8 cellular contexts compared by ENCODE assay signal in genomic region chr22:36644333-36644757, GRCh38. TPM values are rescaled to one million over a fixed set of nuclear protein-coding genes. Genes with fewer than 3 reads are reported as not detected.
DNase-seq lines count a peak whose midpoint lies in the region; ATAC-seq, FAIRE-seq and TF ChIP-seq lines count a peak whose summit lies in the region.

No MANE protein-coding gene starts in this region.

- no peak overlapping the region for H3K27ac Mint-ChIP-seq in H9

- H4K5ac ChIP-seq in H9 (ENCODE audit: insufficient read length, low read depth, low read length) = no peak overlapping the region

- no peaks in the 10 kb centered on the region for H3K23me2 ChIP-seq in H9 (ENCODE audit: insufficient read length, low read depth, low read length, poor library complexity, severe bottlenecking)

- H3K4me3 ChIP-seq in A549 (no peak overlapping the region), thyroid gland (replicated peaks in 1 of 3) (no peak overlapping the region)

- no peak overlapping the region for H2BK20ac ChIP-seq in H9 (ENCODE audit: low read depth, low read length, poor library complexity, severe bottlenecking)

- H3K4ac ChIP-seq in H9 (ENCODE audit: low read depth, low read length) = no peak overlapping the region

- H3K36me3 ChIP-seq in thyroid gland = no peaks in the 10 kb centered on the region

- TF ChIP-seq CTCF in A549 (IDR thresholded peaks at IDR 0.05) = no peak
- TF ChIP-seq CTCF in H9 (conservative IDR thresholded peaks at IDR 0.05) = no peak
- no peak for TF ChIP-seq CTCF in thyroid gland (IDR thresholded peaks at IDR 0.05)
- no peak for TF ChIP-seq CTCF in D721Med (IDR thresholded peaks at IDR 0.05; ENCODE audit: insufficient read depth, missing control alignments)

- H3K27me3 ChIP-seq in H9 (ENCODE audit: insufficient read depth, low read length) (no peaks in the 10 kb centered on the region), thyroid gland (no peaks in the 10 kb centered on the region)

- H2BK120ac ChIP-seq in H9 (ENCODE audit: low read depth, low read length, poor library complexity, severe bottlenecking) = no peak overlapping the region

- no peak overlapping the region for H2BK5ac ChIP-seq in H9 (ENCODE audit: insufficient read length, low read length)

- H2BK15ac ChIP-seq in H9 (ENCODE audit: low read depth, low read length) = no peak overlapping the region

- H3K18ac ChIP-seq in H9 (ENCODE audit: insufficient read length, low read depth, low read length) = no peak overlapping the region

- H3K79me1 ChIP-seq in H9 (ENCODE audit: insufficient read depth, low read depth, low read length, poor library complexity, severe bottlenecking) = no peaks in the 10 kb centered on the region

- H3K4me2 ChIP-seq in A549 = no peak overlapping the region
- no peak overlapping the region for H3K4me2 ChIP-seq in H9 (ENCODE audit: insufficient read depth, insufficient read length, low read length)

- H2AFZ ChIP-seq in H9 (ENCODE audit: low read length) = no peak overlapping the region

- H3K27ac ChIP-seq in A549 (no peak overlapping the region), H9 (ENCODE audit: insufficient read length, low read depth, low read length) (no peak overlapping the region), thyroid gland (no peak overlapping the region)

- H2AK5ac ChIP-seq in H9 (ENCODE audit: insufficient read length, low read length) = no peak overlapping the region

- 2% methylated on average over 3 of the region's 3 CpGs for WGBS in A549 (ENCODE audit: missing lambda C conversion rate)
- no CpG with 5 or more reads among the region's 3 CpGs for WGBS in H9 (ENCODE audit: extremely low coverage, insufficient read length, low lambda C conversion rate)
- 10 to 18% methylated on average over 3 of the region's 3 CpGs for WGBS in thyroid gland, 2 donors

- H3K36me3 Mint-ChIP-seq in H9 (ENCODE audit: insufficient read depth in 1 of 3, low read depth in 3 of 3) = no peaks in the 10 kb centered on the region

- POLR2A ChIA-PET in A549 (lab: Yijun Ruan, JAX) = no interaction called here

- H4K8ac ChIP-seq in H9 (replicated peaks; ENCODE audit: insufficient read length, low read depth, low read length) = no peak overlapping the region

- H3K14ac ChIP-seq in H9 (ENCODE audit: insufficient read depth, low read length) = no peak overlapping the region

- no peak overlapping the region for H2BK12ac ChIP-seq in H9 (ENCODE audit: insufficient read length, low read depth, low read length)

- intact Hi-C loops in thyroid gland (cut with DNase I) = no loop called here

- no peak for TF ChIP-seq RAD21 in A549 (conservative IDR thresholded peaks at IDR 0.05 in 1 of 2, IDR thresholded peaks at IDR 0.05 in 1 of 2)

- FAIRE-seq in A549 (lab: Jason Lieb, UNC) = no peak
- no peak for FAIRE-seq in D721Med (lab: Jason Lieb, UNC)

- no peak overlapping the region for H3K23ac ChIP-seq in H9 (ENCODE audit: insufficient read length, low read depth, low read length)

- H3K4me1 ChIP-seq in A549 (no peaks in the 10 kb centered on the region), H9 (ENCODE audit: insufficient read depth, low read length) (no peaks in the 10 kb centered on the region), thyroid gland (no peaks in the 10 kb centered on the region)

- no peaks in the 10 kb centered on the region for H4K20me1 ChIP-seq in H9 (ENCODE audit: control insufficient read depth, insufficient read depth, insufficient read length)

- ATAC-seq in A549 = peak; percentile 53 to 72; a peak in 5 of 6 replicates
- no peak for ATAC-seq in GM19463 (IDR thresholded peaks at IDR 0.05; ENCODE audit: unreplicated experiment)

- no peak for TF ChIP-seq EP300 in A549 (IDR thresholded peaks at IDR 0.05)

- CTCF ChIA-PET in A549 (lab: Yijun Ruan, JAX) = no interaction called here

- H3K4me3 Mint-ChIP-seq in H9 = no peak overlapping the region

- H3K56ac ChIP-seq in H9 (ENCODE audit: insufficient read length, low read depth, low read length) = no peak overlapping the region

- H3K4me1 Mint-ChIP-seq in H9 = peaks cover 4 to 8% of the 10 kb centered on the region in 2 experiments; a peak in 3 of 4 replicates

- no peak for TF ChIP-seq POLR2A in A549 (IDR thresholded peaks at IDR 0.05; ENCODE audit: low read length)
- no peak for TF ChIP-seq POLR2A in thyroid gland (IDR thresholded peaks at IDR 0.05)

- no peaks in the 10 kb centered on the region; a peak in 1 of 5 replicates for H3K9me3 Mint-ChIP-seq in H9

- no peak overlapping the region for H4K91ac ChIP-seq in H9 (ENCODE audit: insufficient read length, low read depth, low read length)

- H3T11ph ChIP-seq in H9 (ENCODE audit: low read length) = no peak overlapping the region

- H3K9ac ChIP-seq in H9 (ENCODE audit: extremely low read depth, insufficient read length, low read length) = no peak overlapping the region

- DNase-seq in A549 (ENCODE audit: low read depth in 1 of 2, low spot score in 1 of 2) = peak; percentile 20 to 69
- peak; percentile 69 for DNase-seq in H9
- DNase-seq in SW480 (ENCODE audit: low spot score) = peak; percentile 66
- DNase-seq in foreskin melanocyte = peak; percentile 56
- peak; percentile 51 to 60 for DNase-seq in thyroid gland
- DNase-seq in occipital lobe (lab: John Stamatoyannopoulos, UW) = no peak
- no peak for DNase-seq in D721Med (ENCODE audit: insufficient read length, low spot score)

- H3K9me3 ChIP-seq in A549 (no peaks in the 10 kb centered on the region), H9 (ENCODE audit: control insufficient read depth, low read depth, low read length) (no peaks in the 10 kb centered on the region), thyroid gland (no peaks in the 10 kb centered on the region)

- H3K27me3 Mint-ChIP-seq in H9 (ENCODE audit: low read depth) = peaks cover 58% of the 10 kb centered on the region

- H3K79me2 ChIP-seq in H9 (ENCODE audit: insufficient read depth, low read length) = no peaks in the 10 kb centered on the region

TF ChIP-seq in A549, 52 proteins besides CTCF, POLR2A, EP300 and RAD21:
- TF ChIP-seq BHLHE40 (IDR thresholded peaks at IDR 0.05; ENCODE audit: low read depth, low read length) = no peak
- TF ChIP-seq CHD4 (IDR thresholded peaks at IDR 0.05; ENCODE audit: borderline replicate concordance) = no peak
- 0 out of 2 replicates have a peak, but pooled peaks have one; percentile 25 for TF ChIP-seq HOXB5 (CRISPR knock-in tag; IDR thresholded peaks at IDR 0.05)
- peak; percentile 94 for TF ChIP-seq EHMT2 (IDR thresholded peaks at IDR 0.05; ENCODE audit: low read depth)
- no peak for TF ChIP-seq TP53 (CRISPR knock-in tag; IDR thresholded peaks at IDR 0.05)
- TF ChIP-seq FOSL2 (IDR thresholded peaks at IDR 0.05) = no peak
- peak; percentile 67 for TF ChIP-seq FOSL2 (CRISPR knock-in tag; IDR thresholded peaks at IDR 0.05)
- peak; percentile 97 for TF ChIP-seq REST (IDR thresholded peaks at IDR 0.05)
- TF ChIP-seq EHF (CRISPR knock-in tag; IDR thresholded peaks at IDR 0.05) = no peak
TF ChIP-seq in A549: peak in this region for 4.

RNA-seq across cellular contexts. Expression of gene CACNG2, which starts 59.2 kb away (rescaled TPM):
- polyA plus RNA-seq in A549 (2011; rRNA removed) = not detected in 2 replicates
- polyA plus RNA-seq in A549 (2012; cell fraction: cytosol; rRNA removed) = not detected in 2 replicates
- polyA plus RNA-seq in A549 (2012; cell fraction: nucleus; rRNA removed) = not detected in 2 replicates
- polyA plus RNA-seq in A549 (2017; fragmentation: RNase III; extraction: RNeasy Plus Mini Kit Qiagen cat#74134 plus additional on column Dnase treatment) = not detected in 3 replicates
- polyA minus RNA-seq in A549 (2011; rRNA and poly(A)+ RNA removed) = 0.34 TPM in 1 of 2 replicates, not detected in the other
- not detected in 2 replicates for total RNA-seq in H9 (2021)
- total RNA-seq in thyroid gland = not detected
- total RNA-seq in occipital lobe = 3.1 TPM

Comparison
In these comparisons a context has a peak if more than half of its experiments do, and no peak if none do; other contexts are left out.
1. DNase-seq: peak in A549 (2 of 2), H9 (single experiment), SW480 (single experiment), foreskin melanocyte (single experiment) and thyroid gland (2 of 2); none in occipital lobe (single experiment) and D721Med (single experiment).